In genomic region chr3:184025256-184025655, GRCh38 we compare ENCODE assay signal across 1 cellular context.
A peak's percentile ranks its signal among the peaks of the same experiment; 100 is the strongest.
TF ChIP-seq lines count a peak whose summit lies in the region.

No MANE protein-coding gene starts in this region.

TF ChIP-seq in HepG2, 621 proteins besides CTCF, POLR2A, EP300 and RAD21:
- TF ChIP-seq ZNF430 (CRISPR knock-in tag; IDR thresholded peaks at IDR 0.05) = peak; percentile 63
